ENCODE assay signal across 8 cellular contexts in genomic region chr1:19436716-19437476, GRCh38. TPM values are rescaled to one million over a fixed set of nuclear protein-coding genes. Genes with fewer than 3 reads are reported as not detected.
DNase-seq lines count a peak whose midpoint lies in the region; ATAC-seq and TF ChIP-seq lines count a peak whose summit lies in the region.

No MANE protein-coding gene starts in this region.

- H3K27ac ChIP-seq in fibroblast of lung (ENCODE audit: insufficient read depth, low read length): peak overlapping the region; percentile 65

- peaks cover 69% of the 10 kb centered on the region for H3K4me1 ChIP-seq in fibroblast of lung (ENCODE audit: control insufficient read depth, extremely low read depth, insufficient read depth, low read length)

- no peaks in the 10 kb centered on the region for H3K9me3 ChIP-seq in fibroblast of lung (ENCODE audit: control insufficient read depth, insufficient read depth, low read depth, low read length)

- peaks cover 15% of the 10 kb centered on the region for H3K36me3 Mint-ChIP-seq in osteocyte (ENCODE audit: unreplicated experiment)

- H3K9ac ChIP-seq in fibroblast of lung (ENCODE audit: insufficient read depth, low read length): no peak overlapping the region

- no peaks in the 10 kb centered on the region for H3K9me3 Mint-ChIP-seq in osteocyte (ENCODE audit: unreplicated experiment)

- H3K27me3 ChIP-seq in fibroblast of lung (ENCODE audit: control insufficient read depth, insufficient read depth, low read length): no peaks in the 10 kb centered on the region

- H3K27me3 Mint-ChIP-seq in osteocyte (ENCODE audit: unreplicated experiment): no peaks in the 10 kb centered on the region

- no peak overlapping the region for H2AFZ ChIP-seq in fibroblast of lung (ENCODE audit: low read length)

- DNase-seq in COLO668 (lab: John Stamatoyannopoulos, UW; ENCODE audit: unreplicated experiment) (peak; percentile 77), SKM-1 treated with dmso at 0.1 percent for 144 hours (lab: John Stamatoyannopoulos, UW; ENCODE audit: unreplicated experiment) (peak; percentile 54), fibroblast of lung (ENCODE audit: low read depth in 2 of 2) (peak; percentile 61 to 67), osteocyte (ENCODE audit: extremely low spot score, unreplicated experiment) (no peak), SW480 (ENCODE audit: low spot score) (no peak)
- no peak for DNase-seq in NK-92 treated with Interleukin-12 subunit alpha and Interleukin-12 subunit beta, amount 100 ng/mL, for 24 hours (lab: John Stamatoyannopoulos, UW)

- H3K36me3 ChIP-seq in fibroblast of lung (ENCODE audit: control insufficient read depth, insufficient read depth, low read length): peaks cover 2% of the 10 kb centered on the region

- peak overlapping the region; percentile 46 for H3K4me3 Mint-ChIP-seq in osteocyte (ENCODE audit: unreplicated experiment)

- no peak for TF ChIP-seq CTCF in fibroblast of lung (conservative IDR thresholded peaks at IDR 0.05 in 1 of 2, IDR thresholded peaks at IDR 0.05 in 1 of 2; ENCODE audit: low read depth in 1 of 2, low read length in 2 of 2)
- TF ChIP-seq CTCF in osteocyte (IDR thresholded peaks at IDR 0.05): no peak

- H4K20me1 ChIP-seq in fibroblast of lung (ENCODE audit: control insufficient read depth, extremely low read depth, insufficient read depth, low read length): no peaks in the 10 kb centered on the region

- H3K4me1 Mint-ChIP-seq in osteocyte (ENCODE audit: unreplicated experiment): peaks cover 95% of the 10 kb centered on the region

- peak overlapping the region; percentile 11 for H3K4me2 ChIP-seq in fibroblast of lung (ENCODE audit: extremely low read depth, insufficient read depth, low read length)

- ATAC-seq in HG03196 (IDR thresholded peaks at IDR 0.05; ENCODE audit: unreplicated experiment) (no peak), HG02885 (IDR thresholded peaks at IDR 0.05; ENCODE audit: poor library complexity, unreplicated experiment) (no peak)

- peaks cover 94% of the 10 kb centered on the region for H3K79me2 ChIP-seq in fibroblast of lung (ENCODE audit: control insufficient read depth, insufficient read depth, low read length)

- peak overlapping the region; percentile 99 for H3K27ac Mint-ChIP-seq in osteocyte (ENCODE audit: unreplicated experiment)

- no peak overlapping the region for H3K4me3 ChIP-seq in fibroblast of lung (replicated peaks in 1 of 4; ENCODE audit: control extremely low read depth in 1 of 4, insufficient read depth in 1 of 4, low read depth in 3 of 4, low read length in 4 of 4)

RNA-seq across cellular contexts. Expression of gene CAPZB, which starts 48.4 kb away (rescaled TPM):
- total RNA-seq in fibroblast of lung (77.6 and 104 TPM in 2 replicates), osteocyte (403 and 412 TPM in 2 replicates)
- polyA plus RNA-seq in fibroblast of lung: 495 and 519 TPM in 2 replicates
- polyA plus RNA-seq in fibroblast of lung (2012): 514 and 539 TPM in 2 replicates
- 153 and 154 TPM in 2 replicates for polyA minus RNA-seq in fibroblast of lung (ENCODE audit: low replicate concordance)

Comparison
In these comparisons a context has a peak if more than half of its experiments do, and no peak if none do; other contexts are left out.
1. DNase-seq: peak in COLO668 (single experiment), SKM-1 treated with dmso at 0.1 percent for 144 hours (single experiment) and fibroblast of lung (2 of 2); none in osteocyte (single experiment), NK-92 treated with Interleukin-12 subunit alpha and Interleukin-12 subunit beta, amount 100 ng/mL, for 24 hours (single experiment) and SW480 (single experiment).